13 cellular contexts compared by ENCODE assay signal in genomic region chr14:70823281-70823680, GRCh38. TPM values are rescaled to one million over a fixed set of nuclear protein-coding genes. Genes with fewer than 3 reads are reported as not detected.
DNase-seq lines count a peak whose midpoint lies in the region; ATAC-seq and TF ChIP-seq lines count a peak whose summit lies in the region.
"Had no signal": no experiment of that assay in that cellular context is flagged by ENCODE, and none has a peak within 500 bp of the region (broad histone marks: within the 10 kb centered on the region; RNA-seq: fewer than 3 reads in every experiment).

No MANE protein-coding gene starts in this region.

- H3K4me3 Mint-ChIP-seq in IgD-negative memory B cell = peak overlapping the region; percentile 58 to 94 (median 83)
- H3K4me3 Mint-ChIP-seq in effector memory CD8-positive, alpha-beta T cell = peak overlapping the region; percentile 92
- H3K4me3 Mint-ChIP-seq in osteocyte (ENCODE audit: unreplicated experiment) = peak overlapping the region; percentile 82

- H3K9me3 ChIP-seq in prostate gland = no peaks in the 10 kb centered on the region
- H3K9me3 ChIP-seq: neutrophil had no signal

- DNase-seq in NCI-H82 (lab: John Stamatoyannopoulos, UW) = peak; percentile 21
- no peak for DNase-seq in NCI-H82 treated with DMSO at 0.1 percent for 48 hours (lab: John Stamatoyannopoulos, UW; ENCODE audit: unreplicated experiment)
- DNase-seq in effector memory CD8-positive, alpha-beta T cell = no peak
- no peak for DNase-seq in osteocyte (ENCODE audit: extremely low spot score, unreplicated experiment)
- DNase-seq in NCI-H526 (lab: John Stamatoyannopoulos, UW) = no peak
- no peak for DNase-seq in prostate gland (ENCODE audit: low spot score)
- DNase-seq: erythroblast, NCI-H1048, SW 1271 had no signal

- H3K9me3 Mint-ChIP-seq in IgD-negative memory B cell = no peaks in the 10 kb centered on the region
- H3K9me3 Mint-ChIP-seq in effector memory CD8-positive, alpha-beta T cell = no peaks in the 10 kb centered on the region
- no peaks in the 10 kb centered on the region for H3K9me3 Mint-ChIP-seq in osteocyte (ENCODE audit: unreplicated experiment)

- H3K36me3 Mint-ChIP-seq in IgD-negative memory B cell (no peaks in the 10 kb centered on the region), osteocyte (ENCODE audit: unreplicated experiment) (no peaks in the 10 kb centered on the region)
- peaks cover 4% of the 10 kb centered on the region for H3K36me3 Mint-ChIP-seq in effector memory CD8-positive, alpha-beta T cell (ENCODE audit: insufficient read depth)

- no peaks in the 10 kb centered on the region for H3K27me3 ChIP-seq in prostate gland (replicated peaks; ENCODE audit: insufficient read depth)

- H3K36me3 ChIP-seq in prostate gland = no peaks in the 10 kb centered on the region
- H3K36me3 ChIP-seq: neutrophil had no signal

- ATAC-seq in effector memory CD8-positive, alpha-beta T cell (replicated peaks) = no peak
- ATAC-seq in GM21515 (IDR thresholded peaks at IDR 0.05; ENCODE audit: unreplicated experiment) = no peak

- no peaks in the 10 kb centered on the region for H3K4me1 ChIP-seq in prostate gland (replicated peaks)

- no peak overlapping the region for H3K4me3 ChIP-seq in prostate gland

- no peak for TF ChIP-seq POLR2A in prostate gland (IDR thresholded peaks at IDR 0.05)

- intact Hi-C loops in prostate gland (cut with DNase I) = loop anchor here (5.0 kb wide), 2 partner anchors 74 to 149 kb away; no protein-coding TSS in a partner anchor

- WGBS in prostate gland = 72% methylated on average over 4 of the region's 4 CpGs

- no peak overlapping the region for H3K27ac ChIP-seq in prostate gland
- H3K27ac ChIP-seq: 22Rv1, neutrophil had no signal

- TF ChIP-seq CTCF in osteocyte (IDR thresholded peaks at IDR 0.05) = no peak
- TF ChIP-seq CTCF in prostate gland (IDR thresholded peaks at IDR 0.05) = no peak

- H3K27ac Mint-ChIP-seq in IgD-negative memory B cell (no peak overlapping the region), osteocyte (ENCODE audit: unreplicated experiment) (no peak overlapping the region)
- peak overlapping the region; percentile 90 to 91 for H3K27ac Mint-ChIP-seq in effector memory CD8-positive, alpha-beta T cell

- H3K4me1 Mint-ChIP-seq in IgD-negative memory B cell (peaks cover 6 to 7% (median 6%) of the 10 kb centered on the region in 3 donors), osteocyte (ENCODE audit: unreplicated experiment) (peaks cover 5% of the 10 kb centered on the region)
- peaks cover 8 to 11% of the 10 kb centered on the region in 2 donors for H3K4me1 Mint-ChIP-seq in effector memory CD8-positive, alpha-beta T cell (ENCODE audit: low read depth in 2 of 2)

- H3K27me3 Mint-ChIP-seq in IgD-negative memory B cell (peaks cover 13% of the 10 kb centered on the region), osteocyte (ENCODE audit: unreplicated experiment) (peaks cover 16% of the 10 kb centered on the region)
- H3K27me3 Mint-ChIP-seq in effector memory CD8-positive, alpha-beta T cell = peaks cover 0 to 4% of the 10 kb centered on the region in 2 donors

RNA-seq across cellular contexts. Expression of gene MAP3K9, which starts 14.0 kb away (rescaled TPM):
- 5.3 TPM for polyA plus RNA-seq in IgD-negative memory B cell
- total RNA-seq in osteocyte = 1.3 and 1.4 TPM in 2 replicates
- 1 to 10 TPM; 5.3 to 9.5 TPM for total RNA-seq in prostate gland

Comparison
In these comparisons a context has a peak if more than half of its experiments do, and no peak if none do; other contexts are left out.
1. H3K27ac Mint-ChIP-seq: peak in effector memory CD8-positive, alpha-beta T cell (2 of 2); none in IgD-negative memory B cell (0 of 3) and osteocyte (single experiment).
2. Peak in every context shown above with its lines, with median percentiles within 50 percentile points of each other: H3K4me3 Mint-ChIP-seq.